Comparison of ENCODE assay signal across 8 cellular contexts in the genomic region with DNA sequence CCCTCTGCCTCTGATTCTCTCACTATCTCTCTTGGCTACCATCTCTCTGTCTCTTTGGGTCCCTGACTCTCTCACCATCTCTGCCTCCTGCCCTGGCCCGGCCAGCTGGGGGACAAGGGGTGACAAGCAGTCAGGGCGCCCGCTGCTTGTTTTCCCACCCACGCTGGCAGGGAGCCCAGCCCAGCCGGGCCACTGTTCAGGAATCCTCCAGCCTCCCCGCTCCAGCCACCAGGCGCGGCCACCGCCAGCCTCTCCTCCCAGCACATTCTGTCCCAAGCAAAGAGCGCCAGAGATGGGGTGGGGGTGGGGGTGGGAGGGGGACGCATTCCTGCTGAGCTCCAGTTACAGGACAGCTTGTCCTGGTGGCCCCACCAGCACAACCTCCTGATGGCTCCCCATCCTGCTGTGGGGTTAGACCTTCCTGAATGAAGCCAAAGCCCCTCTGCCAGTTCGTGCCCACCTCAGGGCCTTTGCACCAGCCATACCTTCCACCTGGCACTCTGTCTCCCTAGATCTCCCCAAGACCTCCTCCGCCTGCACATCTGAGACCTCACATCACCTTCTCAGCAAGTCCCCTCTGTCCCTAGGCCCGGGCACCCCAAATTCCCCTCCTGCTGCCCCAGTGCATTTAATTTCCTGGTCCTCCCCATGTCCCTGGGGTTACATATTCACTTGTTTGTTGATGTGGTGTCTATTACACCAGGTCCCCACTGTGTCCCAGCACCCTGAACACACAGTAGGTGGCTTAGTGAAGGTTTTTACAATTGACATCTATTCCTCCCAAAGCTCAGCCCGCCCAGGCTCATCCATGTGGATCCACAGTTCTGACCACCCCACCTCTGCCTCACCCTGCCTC. TPM values are rescaled to one million over a fixed set of nuclear protein-coding genes. Genes with fewer than 3 reads are reported as not detected.
A peak's percentile ranks its signal among the peaks of the same experiment; 100 is the strongest.
DNase-seq lines count a peak whose midpoint lies in the region; ATAC-seq and TF ChIP-seq lines count a peak whose summit lies in the region.

No MANE protein-coding gene starts in this region.

- H3K4me3 Mint-ChIP-seq in activated T-cell treated with anti-CD3 and anti-CD28 coated beads, Interleukin-2, amount 50 U/mL, for 72 hours: peak overlapping the region; percentile 72 to 86

- H3K27me3 ChIP-seq in colonic mucosa (no peaks in the 10 kb centered on the region), uterus (no peaks in the 10 kb centered on the region), WERI-Rb-1 (ENCODE audit: insufficient read depth, low read depth, severe bottlenecking) (no peaks in the 10 kb centered on the region)

- no peak for DNase-seq in activated T-cell treated with anti-CD3 and anti-CD28 coated beads, Interleukin-2, amount 50 U/mL, for 72 hours
- DNase-seq in activated T-cell treated with anti-CD3 and anti-CD28 coated beads, Interleukin-2, amount 50 U/mL, for 1 hour: no peak
- DNase-seq in colonic mucosa (peak; percentile 69), mucosa of gallbladder (ENCODE audit: low spot score) (peak; percentile 86), uterus (peak; percentile 66 to 74), WERI-Rb-1 (no peak), NCI-H1048 (lab: John Stamatoyannopoulos, UW) (no peak)

- H3K9ac ChIP-seq in colonic mucosa (ENCODE audit: low read depth in 2 of 2, low read length in 2 of 2): peak overlapping the region; percentile 40 to 54

- H3K9me3 ChIP-seq in colonic mucosa (no peaks in the 10 kb centered on the region), uterus (no peaks in the 10 kb centered on the region), WERI-Rb-1 (ENCODE audit: severe bottlenecking) (no peaks in the 10 kb centered on the region)

- H3K27ac ChIP-seq in colonic mucosa (peak overlapping the region; percentile 43), uterus (peak overlapping the region; percentile 61 to 85), WERI-Rb-1 (no peak overlapping the region)

- H3K4me3 ChIP-seq in colonic mucosa: no peak overlapping the region
- no peak overlapping the region for H3K4me3 ChIP-seq in uterus
- no peak overlapping the region for H3K4me3 ChIP-seq in WERI-Rb-1 (ENCODE audit: low read depth, low read length)

- H3K4me1 ChIP-seq in colonic mucosa (peaks cover 17% of the 10 kb centered on the region), uterus (peaks cover 0 to 21% of the 10 kb centered on the region in 2 donors)

- ATAC-seq in activated T-cell treated with anti-CD3 and anti-CD28 coated beads, Interleukin-2, amount 50 U/mL, for 72 hours (replicated peaks in 1 of 2): no peak
- no peak for ATAC-seq in HG02623 (IDR thresholded peaks at IDR 0.05; ENCODE audit: unreplicated experiment)

- H3K27ac Mint-ChIP-seq in activated T-cell treated with anti-CD3 and anti-CD28 coated beads, Interleukin-2, amount 50 U/mL, for 72 hours: peak overlapping the region; percentile 56

- TF ChIP-seq POLR2A in uterus (IDR thresholded peaks at IDR 0.05): no peak

- intact Hi-C loops in colonic mucosa (cut with DNase I): no loop called here
- intact Hi-C loops in uterus (cut with DNase I; ENCODE audit: low total_unique reads): no loop called here

- peaks cover 5% of the 10 kb centered on the region in 2 donors for H3K36me3 Mint-ChIP-seq in activated T-cell treated with anti-CD3 and anti-CD28 coated beads, Interleukin-2, amount 50 U/mL, for 72 hours (ENCODE audit: insufficient read depth in 2 of 2)

- H3K27me3 Mint-ChIP-seq in activated T-cell treated with anti-CD3 and anti-CD28 coated beads, Interleukin-2, amount 50 U/mL, for 72 hours (ENCODE audit: low read depth): no peaks in the 10 kb centered on the region

- H3K36me3 ChIP-seq in colonic mucosa: no peaks in the 10 kb centered on the region
- no peaks in the 10 kb centered on the region for H3K36me3 ChIP-seq in uterus
- peaks cover 2% of the 10 kb centered on the region for H3K36me3 ChIP-seq in WERI-Rb-1

- TF ChIP-seq CTCF in colonic mucosa (IDR thresholded peaks at IDR 0.05) (peak; percentile 6), uterus (IDR thresholded peaks at IDR 0.05) (no peak), WERI-Rb-1 (IDR thresholded peaks at IDR 0.05; ENCODE audit: low read depth, low read length) (no peak)

- H3K9me3 Mint-ChIP-seq in activated T-cell treated with anti-CD3 and anti-CD28 coated beads, Interleukin-2, amount 50 U/mL, for 72 hours: peaks cover 0 to 2% of the 10 kb centered on the region in 2 donors

- peaks cover 78% of the 10 kb centered on the region for H3K4me1 Mint-ChIP-seq in activated T-cell treated with anti-CD3 and anti-CD28 coated beads, Interleukin-2, amount 50 U/mL, for 72 hours (ENCODE audit: low read depth)

RNA-seq across cellular contexts. Expression of a gene that starts 12.5 kb away (rescaled TPM):
- total RNA-seq in activated T-cell treated with anti-CD3 and anti-CD28 coated beads, Interleukin-2, amount 50 U/mL, for 72 hours: 10 to 100 TPM; 41.4 to 47.9 TPM
- total RNA-seq in colonic mucosa (10 to 100 TPM; 15.8 to 16.4 TPM), mucosa of gallbladder (53.9 TPM), uterus (10 to 100 TPM; 18.7 to 77.9 (median 43.1) TPM)

RNA-seq across cellular contexts. Expression of a gene that starts 53.5 kb away (rescaled TPM):
- total RNA-seq in activated T-cell treated with anti-CD3 and anti-CD28 coated beads, Interleukin-2, amount 50 U/mL, for 72 hours: 1 to 10 TPM in 1 of 2 donors, under 1 TPM in 1; 0.69 to 1.2 TPM
- not detected for total RNA-seq in colonic mucosa
- total RNA-seq in mucosa of gallbladder: 1.6 TPM
- 1 to 10 TPM in 1 of 4 donors, not detected in 3; 1.9 TPM for total RNA-seq in uterus

Comparison
In these comparisons a context has a peak if more than half of its experiments do, and no peak if none do; other contexts are left out.
1. DNase-seq: peak in colonic mucosa (single experiment), mucosa of gallbladder (single experiment) and uterus (2 of 2); none in activated T-cell treated with anti-CD3 and anti-CD28 coated beads, Interleukin-2, amount 50 U/mL, for 72 hours (0 of 2), activated T-cell treated with anti-CD3 and anti-CD28 coated beads, Interleukin-2, amount 50 U/mL, for 1 hour (single experiment), WERI-Rb-1 (single experiment) and NCI-H1048 (single experiment).